Comparison of ENCODE assay signal across 18 cellular contexts in genomic region chrX:6941041-6941440, GRCh38.
"Had no signal": no experiment of that assay in that cellular context is flagged by ENCODE, and none has a peak within 500 bp of the region (broad histone marks: within the 10 kb centered on the region; RNA-seq: fewer than 3 reads in every experiment).

No MANE protein-coding gene starts in this region.

- ATAC-seq: activated CD8-positive, alpha-beta T cell treated with anti-CD3 and anti-CD28 coated beads for 36 hours; gastrocnemius medialis; left ventricle myocardium superior; psoas muscle; sciatic nerve had no signal

- H3K9me3 Mint-ChIP-seq: activated CD8-positive, alpha-beta T cell treated with anti-CD3 and anti-CD28 coated beads for 36 hours; activated T-helper 1 cell treated with anti-CD3 and anti-CD28 coated beads, Interleukin-12 subunit alpha, Interleukin-12 subunit beta, Interleukin-2, Interleukin-4 antibody, amounts not matched to agents 30 ng/mL and 10 ng/mL and 1 ng/mL, durations not matched to agents 14 hours and 24 hours and 36 hours; central memory CD8-positive, alpha-beta T cell; endodermal cell; nephron; T-helper 1 cell treated with Interleukin-12 subunit alpha and Interleukin-12 subunit beta and Interleukin-4 antibody, amounts not matched to agents 30 μg/mL and 1 μg/mL, for 36 hours had no signal

- H3K4me1 Mint-ChIP-seq: central memory CD8-positive, alpha-beta T cell; nephron had no signal

- H3K36me3 Mint-ChIP-seq: type B pancreatic cell had no signal

- H3K27ac Mint-ChIP-seq: activated CD8-positive, alpha-beta T cell treated with anti-CD3 and anti-CD28 coated beads for 36 hours; activated T-helper 1 cell treated with anti-CD3 and anti-CD28 coated beads, Interleukin-12 subunit alpha, Interleukin-12 subunit beta, Interleukin-2, Interleukin-4 antibody, amounts not matched to agents 30 ng/mL and 10 ng/mL and 1 ng/mL, durations not matched to agents 14 hours and 24 hours and 36 hours; endodermal cell; nephron; T-helper 1 cell treated with Interleukin-12 subunit alpha and Interleukin-12 subunit beta and Interleukin-4 antibody, amounts not matched to agents 30 μg/mL and 1 μg/mL, for 36 hours; type B pancreatic cell had no signal

- DNase-seq: activated CD4-positive, alpha-beta T cell treated with anti-CD3 and anti-CD28 coated beads for 4 hours; activated CD8-positive, alpha-beta memory T cell treated with anti-CD3 and anti-CD28 coated beads, Interleukin-2, amount 50 U/mL, for 4 hours; activated CD8-positive, alpha-beta T cell treated with anti-CD3 and anti-CD28 coated beads for 36 hours; activated naive CD4-positive, alpha-beta T cell treated with Interleukin-2 at 50 U/mL for 16 hours; dermis blood vessel endothelial cell; endodermal cell; gastrocnemius medialis; kidney; left ventricle myocardium superior; mesendoderm; psoas muscle; stimulated activated naive CD4-positive, alpha-beta T cell treated with Interleukin-2 at 50 U/mL for 16 hours had no signal

- H3K27me3 Mint-ChIP-seq: activated CD8-positive, alpha-beta T cell treated with anti-CD3 and anti-CD28 coated beads for 36 hours; central memory CD8-positive, alpha-beta T cell; type B pancreatic cell had no signal

- H3K4me3 Mint-ChIP-seq: activated CD8-positive, alpha-beta T cell treated with anti-CD3 and anti-CD28 coated beads for 36 hours; activated T-helper 1 cell treated with anti-CD3 and anti-CD28 coated beads, Interleukin-12 subunit alpha, Interleukin-12 subunit beta, Interleukin-2, Interleukin-4 antibody, amounts not matched to agents 30 ng/mL and 10 ng/mL and 1 ng/mL, durations not matched to agents 14 hours and 24 hours and 36 hours; central memory CD8-positive, alpha-beta T cell; endodermal cell; nephron; T-helper 1 cell treated with Interleukin-12 subunit alpha and Interleukin-12 subunit beta and Interleukin-4 antibody, amounts not matched to agents 30 μg/mL and 1 μg/mL, for 36 hours; type B pancreatic cell had no signal
